In genomic region chr3:128012050-128012449, GRCh38 we compare ENCODE assay signal across 21 cellular contexts.
"Had no signal": no experiment of that assay in that cellular context is flagged by ENCODE, and none has a peak within 500 bp of the region (broad histone marks: within the 10 kb centered on the region; RNA-seq: fewer than 3 reads in every experiment).

No MANE protein-coding gene starts in this region.

- H3K27me3 ChIP-seq: dorsolateral prefrontal cortex, right atrium auricular region, upper lobe of right lung, vagina had no signal

- H3K27ac Mint-ChIP-seq: naive thymus-derived CD8-positive, alpha-beta T cell; nephron progenitor cell; stimulated activated memory B cell treated with anti-CD40 and anti-IgM and Interleukin-4, amounts not matched to agents 10 μg/mL and 1 μg/mL and 100 μg/mL, for 72 hours had no signal

- H3K36me3 Mint-ChIP-seq: naive thymus-derived CD8-positive, alpha-beta T cell; stimulated activated memory B cell treated with anti-CD40 and anti-IgM and Interleukin-4, amounts not matched to agents 10 μg/mL and 1 μg/mL and 100 μg/mL, for 72 hours had no signal

- H3K4me1 ChIP-seq: gastrocnemius medialis, lower lobe of right lung, prostate gland, right atrium auricular region, upper lobe of right lung had no signal

- H3K9me3 ChIP-seq: gastrocnemius medialis, lower lobe of right lung, prostate gland, right atrium auricular region, spleen, thoracic aorta, tibial nerve, upper lobe of right lung, vagina had no signal

- H3K4me1 Mint-ChIP-seq: stimulated activated memory B cell treated with anti-CD40 and anti-IgM and Interleukin-4, amounts not matched to agents 10 μg/mL and 1 μg/mL and 100 μg/mL, for 72 hours had no signal

- H3K9me3 Mint-ChIP-seq: naive thymus-derived CD8-positive, alpha-beta T cell; stimulated activated memory B cell treated with anti-CD40 and anti-IgM and Interleukin-4, amounts not matched to agents 10 μg/mL and 1 μg/mL and 100 μg/mL, for 72 hours had no signal

- H3K4me3 Mint-ChIP-seq: naive thymus-derived CD8-positive, alpha-beta T cell; nephron progenitor cell; stimulated activated memory B cell treated with anti-CD40 and anti-IgM and Interleukin-4, amounts not matched to agents 10 μg/mL and 1 μg/mL and 100 μg/mL, for 72 hours had no signal

- DNase-seq: dorsolateral prefrontal cortex; effector CD4-positive, alpha-beta T cell; foreskin fibroblast; gastrocnemius medialis; head of caudate nucleus; left ventricle myocardium superior; lower lobe of right lung; naive thymus-derived CD8-positive, alpha-beta T cell; nephron progenitor cell; nucleus accumbens; spleen; stimulated activated CD4-positive, alpha-beta T cell treated with anti-CD3 and anti-CD28 coated beads, Interleukin-4, amount 100 ng/mL, for 4 hours; stimulated activated naive CD8-positive, alpha-beta T cell treated with anti-CD3 and anti-CD28 coated beads, Interleukin-15, Interleukin-2, amounts not matched to agents 100 U/mL and 50 U/mL, for 24 hours; substantia nigra; upper lobe of right lung had no signal

- H3K4me3 ChIP-seq: dorsolateral prefrontal cortex, gastrocnemius medialis, lower lobe of right lung, prostate gland, right atrium auricular region, spleen, thoracic aorta, tibial nerve, upper lobe of right lung, vagina had no signal

- H3K27ac ChIP-seq: dorsolateral prefrontal cortex, gastrocnemius medialis, lower lobe of right lung, prostate gland, right atrium auricular region, spleen, thoracic aorta, tibial nerve, upper lobe of right lung, vagina had no signal

- H3K36me3 ChIP-seq: gastrocnemius medialis, lower lobe of right lung, prostate gland, right atrium auricular region, spleen, thoracic aorta, tibial nerve, upper lobe of right lung, vagina had no signal

- ATAC-seq: gastrocnemius medialis; left ventricle myocardium superior; naive thymus-derived CD8-positive, alpha-beta T cell; stimulated activated memory B cell treated with anti-CD40 and anti-IgM and Interleukin-4, amounts not matched to agents 10 μg/mL and 1 μg/mL and 100 μg/mL, for 72 hours; stimulated activated naive CD8-positive, alpha-beta T cell treated with anti-CD3 and anti-CD28 coated beads, Interleukin-15, Interleukin-2, amounts not matched to agents 100 U/mL and 50 U/mL, for 24 hours had no signal
